In the genomic region with DNA sequence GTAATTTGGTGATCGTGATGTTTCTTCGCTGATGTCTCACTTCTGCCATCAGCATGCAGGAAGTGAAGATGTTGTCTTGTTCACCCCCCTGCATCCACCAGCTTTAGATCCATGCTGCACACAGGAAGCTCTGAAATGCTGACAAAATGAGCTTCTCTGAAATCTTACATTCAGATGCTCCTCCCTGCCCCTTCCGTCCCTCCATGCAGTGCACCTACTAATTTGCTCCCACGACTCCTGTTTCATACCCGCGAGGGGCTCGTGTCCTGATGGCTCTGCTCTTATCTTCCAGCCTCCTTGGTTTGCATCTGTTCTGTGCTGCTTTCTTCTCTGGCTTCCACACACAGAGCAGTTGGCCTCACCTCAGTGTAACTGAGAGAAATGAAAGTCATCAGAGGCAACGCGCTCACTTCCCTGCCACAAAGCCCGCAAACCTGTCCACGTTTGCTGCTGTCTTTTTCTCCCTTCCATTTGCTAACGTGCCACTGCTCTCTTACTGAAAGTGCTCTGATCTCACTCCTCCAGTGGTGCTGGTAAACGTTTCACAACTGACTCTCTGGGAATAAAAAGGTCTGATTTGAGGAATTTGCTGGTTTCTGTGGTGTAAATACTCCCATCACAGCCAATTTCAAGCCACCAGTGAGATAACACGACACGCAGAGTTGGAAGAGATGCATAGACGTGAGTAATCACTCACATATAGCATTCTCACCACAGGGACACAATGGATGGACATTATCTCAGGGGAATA, we compare ENCODE assay signal across 8 cellular contexts. TPM values are rescaled to one million over a fixed set of nuclear protein-coding genes. Genes with fewer than 3 reads are reported as not detected.
A peak's percentile ranks its signal among the peaks of the same experiment; 100 is the strongest.
DNase-seq lines count a peak whose midpoint lies in the region; ATAC-seq and TF ChIP-seq lines count a peak whose summit lies in the region.

No MANE protein-coding gene starts in this region.

- intact Hi-C loops in CD4-positive, alpha-beta T cell (cut with DNase I, micrococcal nuclease) = loop anchor here (1.0 to 5.0 kb wide), 9 partner anchors 11 to 123 kb away; a partner anchor contains a TSS
- intact Hi-C loops in activated naive CD4-positive, alpha-beta T cell treated with anti-CD3 and anti-CD28 coated beads for 36 hours (cut with micrococcal nuclease) = loop anchor here (1.0 to 5.0 kb wide), 10 partner anchors 11 to 325 kb away; a partner anchor contains a TSS

- TF ChIP-seq POLR2A in erythroblast (IDR thresholded peaks at IDR 0.05; ENCODE audit: low read length) = no peak

- H3K4me3 Mint-ChIP-seq in CD4-positive, alpha-beta T cell = peak overlapping the region; percentile 94
- peak overlapping the region; percentile 92 for H3K4me3 Mint-ChIP-seq in activated naive CD4-positive, alpha-beta T cell treated with anti-CD3 and anti-CD28 coated beads for 36 hours

- no peaks in the 10 kb centered on the region for H3K36me3 ChIP-seq in HAP-1 (replicated peaks)

- peak overlapping the region; percentile 90 for H3K27ac ChIP-seq in CD4-positive, alpha-beta T cell (ENCODE audit: low read depth, low read length)

- no peak for TF ChIP-seq CTCF in CD4-positive, alpha-beta T cell (IDR thresholded peaks at IDR 0.05)

- H3K4me3 ChIP-seq in mononuclear cell (ENCODE audit: low read length) (peak overlapping the region; percentile 9), HAP-1 (no peak overlapping the region)

- in situ Hi-C loops in HAP-1 (cut with MboI; ENCODE audit: low sequenced_read_pairs) = no loop called here

- peak; percentile 45 to 79 (median 58) for DNase-seq in CD4-positive, alpha-beta T cell
- peak; percentile 89 for DNase-seq in NCI-H226
- DNase-seq in activated naive CD4-positive, alpha-beta T cell treated with anti-CD3 and anti-CD28 coated beads for 36 hours = peak; percentile 80
- no peak for DNase-seq in erythroblast (lab: John Stamatoyannopoulos, UW)
- DNase-seq in NCI-H446 treated with DMSO at 0.1 percent for 48 hours (lab: John Stamatoyannopoulos, UW) = no peak
- no peak for DNase-seq in HAP-1 (ENCODE audit: low spot score in 2 of 2)
- no peak for DNase-seq in mesenteric fat pad (ENCODE audit: low spot score)

- H3K27ac Mint-ChIP-seq in CD4-positive, alpha-beta T cell = peak overlapping the region; percentile 96
- peak overlapping the region; percentile 93 for H3K27ac Mint-ChIP-seq in activated naive CD4-positive, alpha-beta T cell treated with anti-CD3 and anti-CD28 coated beads for 36 hours

- H3K4me1 ChIP-seq in mononuclear cell (ENCODE audit: insufficient read depth, low read length) (peaks cover 67% of the 10 kb centered on the region), HAP-1 (no peaks in the 10 kb centered on the region; the same call in 1 of the 2 replicates)

- peak; percentile 70 for ATAC-seq in CD4-positive, alpha-beta T cell (ENCODE audit: poor library complexity)

- no peaks in the 10 kb centered on the region for H3K27me3 Mint-ChIP-seq in CD4-positive, alpha-beta T cell
- no peaks in the 10 kb centered on the region for H3K27me3 Mint-ChIP-seq in activated naive CD4-positive, alpha-beta T cell treated with anti-CD3 and anti-CD28 coated beads for 36 hours (ENCODE audit: low read depth)

- no peaks in the 10 kb centered on the region for H3K27me3 ChIP-seq in CD4-positive, alpha-beta T cell (ENCODE audit: control insufficient read depth, insufficient read depth, low read length)
- no peaks in the 10 kb centered on the region for H3K27me3 ChIP-seq in mononuclear cell (ENCODE audit: insufficient read depth, low read length)
- no peaks in the 10 kb centered on the region for H3K27me3 ChIP-seq in HAP-1 (ENCODE audit: low read depth)

- peaks cover 12% of the 10 kb centered on the region for H3K36me3 Mint-ChIP-seq in CD4-positive, alpha-beta T cell (ENCODE audit: low read depth)
- peaks cover 1% of the 10 kb centered on the region for H3K36me3 Mint-ChIP-seq in activated naive CD4-positive, alpha-beta T cell treated with anti-CD3 and anti-CD28 coated beads for 36 hours (ENCODE audit: low read depth)

- peaks cover 84% of the 10 kb centered on the region for H3K4me1 Mint-ChIP-seq in CD4-positive, alpha-beta T cell (ENCODE audit: low read depth)
- peaks cover 69% of the 10 kb centered on the region for H3K4me1 Mint-ChIP-seq in activated naive CD4-positive, alpha-beta T cell treated with anti-CD3 and anti-CD28 coated beads for 36 hours (ENCODE audit: low read depth)

- H3K9me3 Mint-ChIP-seq in CD4-positive, alpha-beta T cell = no peaks in the 10 kb centered on the region
- H3K9me3 Mint-ChIP-seq in activated naive CD4-positive, alpha-beta T cell treated with anti-CD3 and anti-CD28 coated beads for 36 hours = no peaks in the 10 kb centered on the region

- POLR2A ChIA-PET in CD4-positive, alpha-beta T cell (lab: Charles Lee) = interaction anchor here (0.6 to 11.2 kb wide), 43 partner anchors 10 to 564 kb away, joined by 3 to 414 read pairs (median 6); a partner anchor contains a TSS

- CTCF ChIA-PET in CD4-positive, alpha-beta T cell (lab: Charles Lee) = interaction anchor here (0.6 to 3.7 kb wide), 20 partner anchors 9 to 137 kb away, joined by 3 to 43 read pairs (median 4); a partner anchor contains a TSS
- CTCF ChIA-PET in activated naive CD4-positive, alpha-beta T cell treated with anti-CD3 and anti-CD28 coated beads for 36 hours (lab: Charles Lee) = interaction anchor here (0.7 to 1.8 kb wide), 10 partner anchors 12 to 158 kb away, joined by 3 to 12 read pairs (median 4); a partner anchor contains a TSS

- no peaks in the 10 kb centered on the region for H3K9me3 ChIP-seq in CD4-positive, alpha-beta T cell (ENCODE audit: control insufficient read depth, low read length)
- H3K9me3 ChIP-seq in mononuclear cell (ENCODE audit: low read depth, low read length) (no peaks in the 10 kb centered on the region), HAP-1 (no peaks in the 10 kb centered on the region)

RNA-seq across cellular contexts. Expression of a gene that starts 41.0 kb away (rescaled TPM):
- 100 to 1,000 TPM; 200 to 204 TPM for total RNA-seq in CD4-positive, alpha-beta T cell
- total RNA-seq in activated naive CD4-positive, alpha-beta T cell treated with anti-CD3 and anti-CD28 coated beads for 36 hours = 10 to 100 TPM; 85.5 to 87.5 TPM
- total RNA-seq in mononuclear cell (207 TPM), mesenteric fat pad (50.6 TPM)

Comparison
In these comparisons a context has a peak if more than half of its experiments do, and no peak if none do; other contexts are left out.
1. DNase-seq: peak in CD4-positive, alpha-beta T cell (10 of 10), NCI-H226 (single experiment) and activated naive CD4-positive, alpha-beta T cell treated with anti-CD3 and anti-CD28 coated beads for 36 hours (single experiment); none in erythroblast (0 of 2), NCI-H446 treated with DMSO at 0.1 percent for 48 hours (single experiment), HAP-1 (0 of 2) and mesenteric fat pad (single experiment).